Comparison of ENCODE assay signal across 13 cellular contexts in the genomic region with DNA sequence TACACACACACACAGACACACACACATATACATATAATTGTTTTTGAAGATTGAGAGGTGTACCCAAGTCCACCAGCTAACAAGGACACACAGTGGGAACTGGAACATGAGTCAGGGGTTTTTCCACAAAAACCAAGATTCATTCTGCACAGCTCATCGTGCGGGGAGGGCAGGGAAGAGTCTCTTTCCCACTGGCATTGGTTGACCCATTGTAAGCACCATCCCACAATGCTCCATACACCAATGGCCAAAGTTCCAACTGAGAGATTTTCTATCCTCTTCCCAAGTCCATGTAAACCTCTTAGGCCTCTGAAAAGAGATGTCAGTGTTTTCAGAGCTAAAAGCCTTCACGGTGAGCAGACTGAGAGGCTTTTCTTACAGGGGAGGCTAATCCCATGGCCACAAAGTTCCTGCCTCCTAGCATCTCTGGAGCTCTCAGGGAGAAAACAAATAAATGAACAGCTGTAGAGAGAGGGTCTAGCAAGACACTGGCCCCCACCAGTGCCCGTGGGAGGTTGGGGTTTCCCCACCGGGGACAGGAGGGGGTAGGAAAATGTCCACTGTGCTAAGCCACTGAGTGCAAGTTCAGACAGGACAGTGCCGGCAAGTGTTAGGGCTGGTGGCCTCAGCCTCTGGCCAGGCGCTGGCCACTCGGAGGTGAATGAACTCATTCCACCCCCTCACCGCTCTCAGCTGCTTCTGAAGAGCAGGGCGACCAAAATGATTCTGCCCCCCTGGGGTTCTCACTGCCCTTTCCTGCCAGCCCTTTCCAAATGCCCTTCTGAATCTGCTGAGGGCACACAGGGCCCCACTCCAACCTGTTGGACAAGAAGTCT. TPM values are rescaled to one million over a fixed set of nuclear protein-coding genes. Genes with fewer than 3 reads are reported as not detected.
DNase-seq lines count a peak whose midpoint lies in the region; ATAC-seq and TF ChIP-seq lines count a peak whose summit lies in the region.
"Had no signal": no experiment of that assay in that cellular context is flagged by ENCODE, and none has a peak within 500 bp of the region (broad histone marks: within the 10 kb centered on the region; RNA-seq: fewer than 3 reads in every experiment).

No MANE protein-coding gene starts in this region.

- in situ Hi-C loops in mammary epithelial cell (cut with MboI; ENCODE audit: low sequenced_read_pairs in 2 of 2) = no loop called here

- H3K4me2 ChIP-seq in mammary epithelial cell (ENCODE audit: insufficient read depth, low read depth, low read length) = no peak overlapping the region

- DNase-seq in LHCN-M2 (ENCODE audit: low read depth) (peak; percentile 32), mammary epithelial cell (peak; percentile 24), lower lobe of right lung (no peak), thoracic aorta (ENCODE audit: low spot score) (no peak), NCI-H1694 treated with DMSO at 0.1 percent for 48 hours (lab: John Stamatoyannopoulos, UW) (no peak)
- DNase-seq: cerebellar nuclear complex; NCI-H1048; occipital lobe; SHP77 treated with DMSO at 0.1 percent for 48 hours; stimulated activated naive CD4-positive, alpha-beta T cell treated with Interleukin-2 at 50 U/mL for 16 hours had no signal

- H3K79me2 ChIP-seq in mammary epithelial cell (ENCODE audit: insufficient read depth, low read length) = no peaks in the 10 kb centered on the region

- WGBS in mammary epithelial cell (ENCODE audit: low coverage, missing lambda C conversion rate) = 7% methylated on average over 3 of the region's 10 CpGs

- H3K4me3 ChIP-seq in mammary epithelial cell (replicated peaks in 1 of 3; ENCODE audit: insufficient read depth in 1 of 3, low read depth in 2 of 3, low read length in 3 of 3) (no peak overlapping the region), lower lobe of right lung (no peak overlapping the region), thoracic aorta (no peak overlapping the region)

- dilution Hi-C loops in mammary epithelial cell (cut with HindIII; ENCODE audit: low sequenced_read_pairs) = no loop called here

- H3K27ac ChIP-seq in mammary epithelial cell (ENCODE audit: insufficient read depth, low read depth, low read length) = no peak overlapping the region
- H3K27ac ChIP-seq in lower lobe of right lung = peak overlapping the region; percentile 67
- H3K27ac ChIP-seq in thoracic aorta = peak overlapping the region; percentile 72 to 85

- no TSS peak for BruUV-seq in mammary epithelial cell (replicated peaks; lab: Mats Ljungman, UMichigan)

- H3K36me3 ChIP-seq in mammary epithelial cell (ENCODE audit: insufficient read depth, low read length) (no peaks in the 10 kb centered on the region), lower lobe of right lung (no peaks in the 10 kb centered on the region), thoracic aorta (peaks cover 18% of the 10 kb centered on the region)

- no peak overlapping the region for H3K9ac ChIP-seq in mammary epithelial cell (ENCODE audit: insufficient read depth, low read length)

- ATAC-seq in lower lobe of right lung = peak in 1 of 2 donors; percentile 9
- ATAC-seq in thoracic aorta (ENCODE audit: insufficient number of reproducible peaks, low FRiP score, low read depth) = peak; percentile 31
- no peak for ATAC-seq in HG03135 (IDR thresholded peaks at IDR 0.05; ENCODE audit: unreplicated experiment)
- no peak for ATAC-seq in HG03097 (IDR thresholded peaks at IDR 0.05; ENCODE audit: low FRiP score, unreplicated experiment)

- no peak for TF ChIP-seq CTCF in mammary epithelial cell (conservative IDR thresholded peaks at IDR 0.05 in 1 of 2, IDR thresholded peaks at IDR 0.05 in 1 of 2; ENCODE audit: extremely low read depth in 1 of 2, insufficient read depth in 1 of 2, low read depth in 1 of 2, low read length in 2 of 2)
- no peak for TF ChIP-seq CTCF in lower lobe of right lung (IDR thresholded peaks at IDR 0.05)
- TF ChIP-seq CTCF in thoracic aorta (IDR thresholded peaks at IDR 0.05) = no peak

- H4K20me1 ChIP-seq in mammary epithelial cell (ENCODE audit: insufficient read depth, low read length) = no peaks in the 10 kb centered on the region

- intact Hi-C loops in mammary epithelial cell (cut with micrococcal nuclease) = no loop called here
- intact Hi-C loops in lower lobe of right lung (cut with DNase I) = no loop called here

- H3K4me1 ChIP-seq in mammary epithelial cell (ENCODE audit: insufficient read depth, low read length) = no peaks in the 10 kb centered on the region
- peaks cover 38% of the 10 kb centered on the region for H3K4me1 ChIP-seq in lower lobe of right lung
- H3K4me1 ChIP-seq in thoracic aorta (ENCODE audit: control insufficient read depth in 1 of 2, low read depth in 2 of 2) = peaks cover 61 to 87% of the 10 kb centered on the region in 2 donors

- H3K9me3 ChIP-seq in mammary epithelial cell (replicated peaks; ENCODE audit: insufficient read depth, low read length) = no peaks in the 10 kb centered on the region
- H3K9me3 ChIP-seq in lower lobe of right lung = no peaks in the 10 kb centered on the region
- no peaks in the 10 kb centered on the region for H3K9me3 ChIP-seq in thoracic aorta

- no peaks in the 10 kb centered on the region for H3K27me3 ChIP-seq in mammary epithelial cell (ENCODE audit: insufficient read depth, low read length)
- H3K27me3 ChIP-seq in lower lobe of right lung (ENCODE audit: low read depth) = no peaks in the 10 kb centered on the region
- H3K27me3 ChIP-seq in thoracic aorta (replicated peaks; ENCODE audit: insufficient read depth) = no peaks in the 10 kb centered on the region

- CTCF ChIA-PET in mammary epithelial cell (lab: Charles Lee; ENCODE audit: low non-redundant PET) = no interaction called here

- no peak overlapping the region for H2AFZ ChIP-seq in mammary epithelial cell (ENCODE audit: low read depth, low read length)

RNA-seq across cellular contexts. Expression of a gene that starts 21.5 kb away (rescaled TPM):
- total RNA-seq in LHCN-M2 (2014; rRNA removed) (0.19 TPM in 1 of 2 replicates, not detected in the other), mammary epithelial cell (10 to 100 TPM; 21.1 to 32.0 TPM), lower lobe of right lung (53.1 TPM), thoracic aorta (100 to 1,000 TPM; 146 to 172 TPM)
- not detected for polyA plus RNA-seq in LHCN-M2 (2012)
- 7.7 TPM for polyA plus RNA-seq in mammary epithelial cell
- polyA minus RNA-seq in mammary epithelial cell = 7.9 TPM
- total RNA-seq: HT1080 had no signal

RNA-seq across cellular contexts. Expression of a gene that starts 58.6 kb away (rescaled TPM):
- total RNA-seq in LHCN-M2 (2014; rRNA removed) (20.0 TPM in 2 replicates), mammary epithelial cell (1 to 10 TPM; 1.1 to 5.7 TPM), lower lobe of right lung (130 TPM), thoracic aorta (1,000 to 10,000 TPM in 1 of 2 donors, 100 to 1,000 TPM in 1; 824 to 1,103 TPM)
- 11.3 TPM for polyA plus RNA-seq in LHCN-M2 (2012)
- polyA plus RNA-seq in mammary epithelial cell = 0.27 TPM
- not detected for polyA minus RNA-seq in mammary epithelial cell

Comparison
In these comparisons a context has a peak if more than half of its experiments do, and no peak if none do; other contexts are left out.
1. DNase-seq: peak in LHCN-M2 (single experiment) and mammary epithelial cell (single experiment); none in lower lobe of right lung (single experiment), thoracic aorta (single experiment) and NCI-H1694 treated with DMSO at 0.1 percent for 48 hours (single experiment).
2. RNA of a gene that starts 21.5 kb away (total RNA-seq): 146 to 172 TPM in thoracic aorta, 53.1 TPM in lower lobe of right lung (single experiment) and 21.1 to 32.0 TPM in mammary epithelial cell; 0.19 TPM in LHCN-M2; every median in the first group is over 10 times any median in the second.